1 cellular context compared by ENCODE assay signal in genomic region chr13:98975822-98976261, GRCh38.
A peak's percentile ranks its signal among the peaks of the same experiment; 100 is the strongest.
TF ChIP-seq lines count a peak whose summit lies in the region.

No MANE protein-coding gene starts in this region.

TF ChIP-seq in K562, 482 proteins besides CTCF, POLR2A, EP300 and RAD21 (continued from another document and continues in another):
- TF ChIP-seq CHD7 (IDR thresholded peaks at IDR 0.05; ENCODE audit: low read depth, low read length): no peak
- no peak for TF ChIP-seq MAFK (IDR thresholded peaks at IDR 0.05; ENCODE audit: low read length)
- 0 out of 2 replicates have a peak, but pooled peaks have one; percentile 27 for TF ChIP-seq CEBPG (CRISPR knock-in tag; IDR thresholded peaks at IDR 0.05)
- TF ChIP-seq CEBPG (tag; conservative IDR thresholded peaks at IDR 0.05 in 1 of 2, IDR thresholded peaks at IDR 0.05 in 1 of 2): peak; percentile 12 to 66; a peak in 2 of 4 replicates
- TF ChIP-seq NFIC (IDR thresholded peaks at IDR 0.05): peak; percentile 87
- peak; percentile 70 to 74 for TF ChIP-seq NRF1 (conservative IDR thresholded peaks at IDR 0.05 in 1 of 2, IDR thresholded peaks at IDR 0.05 in 1 of 2)
- no peak for TF ChIP-seq ETS2 (tag; IDR thresholded peaks at IDR 0.05; ENCODE audit: borderline replicate concordance, poor library complexity, severe bottlenecking)
- TF ChIP-seq CBX2 (IDR thresholded peaks at IDR 0.05; ENCODE audit: insufficient read depth, low read length, poor library complexity, severe bottlenecking): no peak
- peak; percentile 60; the same call in 1 of the 2 replicates for TF ChIP-seq CC2D1A (IDR thresholded peaks at IDR 0.05)
- TF ChIP-seq ZBTB49 (CRISPR knock-in tag; IDR thresholded peaks at IDR 0.05; ENCODE audit: borderline replicate concordance): no peak
- TF ChIP-seq ZNF583 (CRISPR knock-in tag; IDR thresholded peaks at IDR 0.05): peak; percentile 30; the same call in 1 of the 2 replicates
- no peak for TF ChIP-seq NCOA2 (IDR thresholded peaks at IDR 0.05; ENCODE audit: partially characterized antibody in 2 of 2)
- no peak for TF ChIP-seq NFYB (IDR thresholded peaks at IDR 0.05; ENCODE audit: extremely low read depth, insufficient read length)
- TF ChIP-seq TBL1XR1 (IDR thresholded peaks at IDR 0.05; ENCODE audit: low read length in 2 of 2): peak; percentile 35 to 76; a peak in 2 of 4 replicates
- TF ChIP-seq MCM7 (IDR thresholded peaks at IDR 0.05): no peak
- TF ChIP-seq DPF2 (IDR thresholded peaks at IDR 0.05): peak; percentile 92
- TF ChIP-seq ZNF41 (CRISPR knock-in tag; conservative IDR thresholded peaks at IDR 0.05): no peak
- TF ChIP-seq HES1 (IDR thresholded peaks at IDR 0.05; ENCODE audit: low read depth): peak; percentile 67; the same call in 1 of the 2 replicates
- TF ChIP-seq NELFE (IDR thresholded peaks at IDR 0.05; ENCODE audit: insufficient read depth, insufficient read length): no peak
- peak; percentile 24; the same call in 1 of the 2 replicates for TF ChIP-seq ELF1 (tag; IDR thresholded peaks at IDR 0.05)
- TF ChIP-seq E2F4 (CRISPR knock-in tag; IDR thresholded peaks at IDR 0.05; ENCODE audit: low read depth): no peak
- no peak for TF ChIP-seq RBM25 (IDR thresholded peaks at IDR 0.05; ENCODE audit: low read depth, low read length, severe bottlenecking)
- TF ChIP-seq AFF1 (IDR thresholded peaks at IDR 0.05; ENCODE audit: low read depth in 1 of 2, partially characterized antibody in 2 of 2): peak in 1 of 2 experiments; percentile 39
- no peak for TF ChIP-seq ZKSCAN8 (CRISPR knock-in tag; IDR thresholded peaks at IDR 0.05)
- TF ChIP-seq CBFA2T2 (conservative IDR thresholded peaks at IDR 0.05): peak; percentile 97
- no peak for TF ChIP-seq MITF (IDR thresholded peaks at IDR 0.05)
- no peak for TF ChIP-seq PTBP1 (IDR thresholded peaks at IDR 0.05; ENCODE audit: low read depth, low read length)
- no peak for TF ChIP-seq ZBTB34 (CRISPR knock-in tag; IDR thresholded peaks at IDR 0.05)
- TF ChIP-seq ZNF589 (CRISPR knock-in tag; IDR thresholded peaks at IDR 0.05; ENCODE audit: low read depth): peak; percentile 66; the same call in 1 of the 2 replicates
- TF ChIP-seq MNT (conservative IDR thresholded peaks at IDR 0.05): 0 out of 4 replicates have a peak, but pooled peaks of 1 of the 2 experiments have one; percentile 17
- no peak for TF ChIP-seq FIP1L1 (IDR thresholded peaks at IDR 0.05; ENCODE audit: low read depth, low read length, poor library complexity, severe bottlenecking)
- TF ChIP-seq TRIM24 (IDR thresholded peaks at IDR 0.05): peak; percentile 94 to 95
